ENCODE assay signal across 9 cellular contexts in the genomic region with DNA sequence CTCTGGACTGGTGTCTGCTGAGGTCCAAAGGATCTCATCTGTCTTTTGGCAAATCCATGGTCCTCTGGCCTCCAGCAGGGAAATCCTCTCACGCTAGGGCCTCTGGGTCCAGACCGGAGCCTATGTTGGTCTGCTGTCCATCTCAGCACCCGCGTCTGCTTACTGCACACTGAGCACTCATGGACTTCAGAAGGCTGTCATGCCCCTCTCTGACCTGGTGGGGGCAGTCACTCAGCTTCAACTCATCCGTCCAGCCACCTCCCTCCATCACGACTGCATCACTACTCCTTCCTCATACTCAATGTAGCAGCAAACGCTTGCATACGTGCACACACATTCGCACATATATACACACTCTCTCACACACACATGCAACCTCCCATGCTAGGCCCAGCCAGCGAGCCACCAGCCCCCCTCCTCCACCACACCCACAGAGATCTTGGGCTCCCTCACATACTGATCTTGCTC. TPM values are rescaled to one million over a fixed set of nuclear protein-coding genes. Genes with fewer than 3 reads are reported as not detected.
A peak's percentile ranks its signal among the peaks of the same experiment; 100 is the strongest.
DNase-seq lines count a peak whose midpoint lies in the region; ATAC-seq and TF ChIP-seq lines count a peak whose summit lies in the region.
"Had no signal": no experiment of that assay in that cellular context is flagged by ENCODE, and none has a peak within 500 bp of the region (broad histone marks: within the 10 kb centered on the region; RNA-seq: fewer than 3 reads in every experiment).

No MANE protein-coding gene starts in this region.

- H3K79me2 ChIP-seq in osteoblast (ENCODE audit: insufficient read depth, low read length), result no peaks in the 10 kb centered on the region

- H3K27me3 ChIP-seq in osteoblast (ENCODE audit: insufficient read depth, low read length), result peaks cover 11% of the 10 kb centered on the region

- H3K9me3 ChIP-seq in osteoblast (ENCODE audit: low read depth, low read length), result no peaks in the 10 kb centered on the region

- peaks cover 3 to 4% (median 3%) of the 10 kb centered on the region in 3 donors for H3K27me3 Mint-ChIP-seq in immature natural killer cell (ENCODE audit: low read depth in 3 of 3)
- H3K27me3 Mint-ChIP-seq: activated naive CD8-positive, alpha-beta T cell had no signal

- no peak overlapping the region for H3K27ac ChIP-seq in osteoblast (ENCODE audit: low read depth, low read length)

- H3K27ac Mint-ChIP-seq in immature natural killer cell, result peak overlapping the region in 1 of 6 donors; percentile 13
- H3K27ac Mint-ChIP-seq: activated naive CD8-positive, alpha-beta T cell had no signal

- no peaks in the 10 kb centered on the region for H3K9me3 Mint-ChIP-seq in immature natural killer cell

- H3K4me3 Mint-ChIP-seq in immature natural killer cell, result no peak overlapping the region
- H3K4me3 Mint-ChIP-seq: activated naive CD8-positive, alpha-beta T cell had no signal

- DNase-seq in G401 (ENCODE audit: low spot score) (peak; percentile 11), SK-MEL-5 (ENCODE audit: low read depth, low spot score) (peak; percentile 82), dermis blood vessel endothelial cell (peak; percentile 68), osteoblast (ENCODE audit: insufficient read length, low spot score, missing footprints) (no peak), ureter (ENCODE audit: low spot score) (no peak), immature natural killer cell (no peak)

- H3K4me3 ChIP-seq in osteoblast (ENCODE audit: insufficient read depth, low read length), result no peak overlapping the region

- H3K36me3 Mint-ChIP-seq in immature natural killer cell, result no peaks in the 10 kb centered on the region
- H3K36me3 Mint-ChIP-seq: activated naive CD8-positive, alpha-beta T cell had no signal

- in situ Hi-C loops in G401 (cut with HindIII; ENCODE audit: low sequenced_read_pairs), result no loop called here
- in situ Hi-C loops in SK-MEL-5 (cut with HindIII; ENCODE audit: low pct_unique_long_range_greater_than_20kb, low sequenced_read_pairs), result no loop called here

- H3K36me3 ChIP-seq in osteoblast (ENCODE audit: insufficient read depth, low read length), result no peaks in the 10 kb centered on the region

- no peaks in the 10 kb centered on the region for H3K4me1 ChIP-seq in osteoblast (ENCODE audit: insufficient read depth, low read length)

- H2AFZ ChIP-seq in osteoblast (ENCODE audit: low read length), result no peak overlapping the region

- peak; percentile 50 for TF ChIP-seq CTCF in osteoblast (IDR thresholded peaks at IDR 0.05; ENCODE audit: extremely low read depth, low read depth, low read length)

- no peak overlapping the region for H3K4me2 ChIP-seq in osteoblast (ENCODE audit: insufficient read depth, low read length)

- no peaks in the 10 kb centered on the region for H3K4me1 Mint-ChIP-seq in immature natural killer cell

- peak; percentile 98 for ATAC-seq in GM19455 (IDR thresholded peaks at IDR 0.05; ENCODE audit: unreplicated experiment)
- ATAC-seq in HG03354 (IDR thresholded peaks at IDR 0.05; ENCODE audit: poor library complexity, severe bottlenecking, unreplicated experiment), result peak; percentile 98

- H4K20me1 ChIP-seq in osteoblast (ENCODE audit: insufficient read depth, low read length), result no peaks in the 10 kb centered on the region

RNA-seq across cellular contexts. Expression of a gene that starts 33.3 kb away (rescaled TPM):
- total RNA-seq in G401 (2014; rRNA removed; shearing (Covaris generic)), result not detected in 2 replicates
- total RNA-seq in SK-MEL-5 (2014; rRNA removed; shearing (Covaris generic)), result not detected in 2 replicates
- polyA plus RNA-seq in SK-MEL-5 (2015; cell fraction: cytosol; rRNA removed), result 0.11 TPM in 1 of 2 replicates, not detected in the other
- 0.36 and 2.4 TPM in 2 replicates for polyA plus RNA-seq in SK-MEL-5 (2015; cell fraction: nucleus; rRNA removed)
- total RNA-seq in dermis blood vessel endothelial cell, result 0.14 and 0.51 TPM in 2 replicates
- not detected in 2 replicates for total RNA-seq in osteoblast
- 0.73 TPM for total RNA-seq in ureter
- not detected for polyA plus RNA-seq in immature natural killer cell

Comparison
In these comparisons a context has a peak if more than half of its experiments do, and no peak if none do; other contexts are left out.
1. DNase-seq: peak in G401 (single experiment), SK-MEL-5 (single experiment) and dermis blood vessel endothelial cell (single experiment); none in osteoblast (single experiment), ureter (single experiment) and immature natural killer cell (0 of 3).